ENCODE assay signal across 1 cellular context in the genomic region with DNA sequence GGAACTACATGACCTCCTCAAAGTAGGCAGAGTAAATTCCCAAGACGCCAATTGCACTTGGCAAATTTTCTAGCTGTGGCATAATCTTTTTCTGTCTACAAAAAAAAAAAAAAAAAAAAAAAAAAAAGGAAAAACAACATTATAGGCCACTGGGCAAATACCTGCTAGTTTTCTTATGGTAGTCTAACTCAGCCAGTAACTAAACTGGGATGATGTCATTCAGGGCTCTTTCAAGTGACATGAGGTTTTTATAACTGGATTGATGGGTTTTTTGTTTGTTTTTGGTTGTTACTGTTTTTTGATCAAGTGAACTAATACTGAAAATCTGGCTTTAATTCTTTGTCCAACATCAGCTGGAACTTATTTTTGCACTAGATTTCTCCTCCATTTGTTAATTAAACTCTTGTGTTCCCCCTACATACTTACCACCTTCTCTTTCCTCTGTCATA.
TF ChIP-seq lines count a peak whose summit lies in the region.

No MANE protein-coding gene starts in this region.

TF ChIP-seq in HEK293, 187 proteins besides CTCF, POLR2A, EP300 and RAD21 (continued from another document and continues in another):
- TF ChIP-seq, protein P1, sequence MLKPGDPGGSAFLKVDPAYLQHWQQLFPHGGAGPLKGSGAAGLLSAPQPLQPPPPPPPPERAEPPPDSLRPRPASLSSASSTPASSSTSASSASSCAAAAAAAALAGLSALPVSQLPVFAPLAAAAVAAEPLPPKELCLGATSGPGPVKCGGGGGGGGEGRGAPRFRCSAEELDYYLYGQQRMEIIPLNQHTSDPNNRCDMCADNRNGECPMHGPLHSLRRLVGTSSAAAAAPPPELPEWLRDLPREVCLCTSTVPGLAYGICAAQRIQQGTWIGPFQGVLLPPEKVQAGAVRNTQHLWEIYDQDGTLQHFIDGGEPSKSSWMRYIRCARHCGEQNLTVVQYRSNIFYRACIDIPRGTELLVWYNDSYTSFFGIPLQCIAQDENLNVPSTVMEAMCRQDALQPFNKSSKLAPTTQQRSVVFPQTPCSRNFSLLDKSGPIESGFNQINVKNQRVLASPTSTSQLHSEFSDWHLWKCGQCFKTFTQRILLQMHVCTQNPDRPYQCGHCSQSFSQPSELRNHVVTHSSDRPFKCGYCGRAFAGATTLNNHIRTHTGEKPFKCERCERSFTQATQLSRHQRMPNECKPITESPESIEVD (tag by site-specific recombination; IDR thresholded peaks at IDR 0.05), result peak; percentile 99
- TF ChIP-seq, protein P2, sequence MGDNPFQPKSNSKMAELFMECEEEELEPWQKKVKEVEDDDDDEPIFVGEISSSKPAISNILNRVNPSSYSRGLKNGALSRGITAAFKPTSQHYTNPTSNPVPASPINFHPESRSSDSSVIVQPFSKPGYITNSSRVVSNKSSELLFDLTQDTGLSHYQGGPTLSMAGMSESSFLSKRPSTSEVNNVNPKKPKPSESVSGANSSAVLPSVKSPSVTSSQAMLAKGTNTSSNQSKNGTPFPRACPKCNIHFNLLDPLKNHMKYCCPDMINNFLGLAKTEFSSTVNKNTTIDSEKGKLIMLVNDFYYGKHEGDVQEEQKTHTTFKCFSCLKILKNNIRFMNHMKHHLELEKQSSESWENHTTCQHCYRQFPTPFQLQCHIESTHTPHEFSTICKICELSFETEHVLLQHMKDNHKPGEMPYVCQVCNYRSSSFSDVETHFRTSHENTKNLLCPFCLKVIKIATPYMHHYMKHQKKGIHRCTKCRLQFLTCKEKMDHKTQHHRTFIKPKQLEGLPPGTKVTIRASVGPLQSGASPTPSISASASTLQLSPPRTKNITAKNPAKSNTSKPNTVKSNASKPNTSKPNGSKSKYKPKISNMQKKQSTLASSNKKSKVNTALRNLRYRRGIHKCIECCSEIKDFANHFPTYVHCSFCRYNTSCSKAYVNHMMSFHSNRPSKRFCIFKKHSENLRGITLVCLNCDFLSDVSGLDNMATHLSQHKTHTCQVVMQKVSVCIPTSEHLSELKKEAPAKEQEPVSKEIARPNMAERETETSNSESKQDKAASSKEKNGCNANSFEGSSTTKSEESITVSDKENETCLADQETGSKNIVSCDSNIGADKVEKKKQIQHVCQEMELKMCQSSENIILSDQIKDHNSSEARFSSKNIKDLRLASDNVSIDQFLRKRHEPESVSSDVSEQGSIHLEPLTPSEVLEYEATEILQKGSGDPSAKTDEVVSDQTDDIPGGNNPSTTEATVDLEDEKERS (tag by site-specific recombination; IDR thresholded peaks at IDR 0.05), result no peak
- TF ChIP-seq ZNF202 (tag by site-specific recombination; IDR thresholded peaks at IDR 0.05; ENCODE audit: borderline replicate concordance) (no peak), SP7 (tag by site-specific recombination; IDR thresholded peaks at IDR 0.05) (0 out of 2 replicates have a peak, but pooled peaks have one; percentile 22), ZNF366 (tag by site-specific recombination; conservative IDR thresholded peaks at IDR 0.05) (peak; percentile 73), OVOL3 (tag by site-specific recombination; IDR thresholded peaks at IDR 0.05) (no peak), ZNF394 (tag by site-specific recombination; IDR thresholded peaks at IDR 0.05; ENCODE audit: borderline replicate concordance) (peak; percentile 24; the same call in 1 of the 2 replicates), ZNF768 (tag by site-specific recombination; IDR thresholded peaks at IDR 0.05) (no peak), BCL11A (tag by site-specific recombination; IDR thresholded peaks at IDR 0.05; ENCODE audit: low read depth) (0 out of 2 replicates have a peak, but pooled peaks have one; percentile 13), SETDB1 (IDR thresholded peaks at IDR 0.05; ENCODE audit: insufficient read length, low read length) (no peak), OSR2 (tag by site-specific recombination; IDR thresholded peaks at IDR 0.05) (peak; percentile 89), HOXC10 (CRISPR knock-in tag; IDR thresholded peaks at IDR 0.05) (no peak), ZNF391 (tag by site-specific recombination; IDR thresholded peaks at IDR 0.05; ENCODE audit: borderline replicate concordance, low read depth) (peak; percentile 24; the same call in 1 of the 2 replicates), REPIN1 (tag by site-specific recombination; IDR thresholded peaks at IDR 0.05; ENCODE audit: low read depth) (no peak), TCF7L2 (IDR thresholded peaks at IDR 0.05; ENCODE audit: borderline replicate concordance, low read depth, low read length) (peak; percentile 84), ZNF558 (tag by site-specific recombination; IDR thresholded peaks at IDR 0.05) (0 out of 2 replicates have a peak, but pooled peaks have one; percentile 42), ZNF629 (tag by site-specific recombination; IDR thresholded peaks at IDR 0.05) (peak; percentile 87), ZNF10 (tag by site-specific recombination; IDR thresholded peaks at IDR 0.05) (no peak), ZNF335 (tag by site-specific recombination; conservative IDR thresholded peaks at IDR 0.05) (peak; percentile 49; the same call in 1 of the 2 replicates), ZNF514 (tag by site-specific recombination; IDR thresholded peaks at IDR 0.05) (no peak), ZNF324 (tag by site-specific recombination; IDR thresholded peaks at IDR 0.05) (peak; percentile 51)
- TF ChIP-seq, protein P3, sequence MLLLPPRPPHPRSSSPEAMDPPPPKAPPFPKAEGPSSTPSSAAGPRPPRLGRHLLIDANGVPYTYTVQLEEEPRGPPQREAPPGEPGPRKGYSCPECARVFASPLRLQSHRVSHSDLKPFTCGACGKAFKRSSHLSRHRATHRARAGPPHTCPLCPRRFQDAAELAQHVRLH (tag by site-specific recombination; IDR thresholded peaks at IDR 0.05), result peak; percentile 49; the same call in 1 of the 2 replicates
- TF ChIP-seq, protein P4, sequence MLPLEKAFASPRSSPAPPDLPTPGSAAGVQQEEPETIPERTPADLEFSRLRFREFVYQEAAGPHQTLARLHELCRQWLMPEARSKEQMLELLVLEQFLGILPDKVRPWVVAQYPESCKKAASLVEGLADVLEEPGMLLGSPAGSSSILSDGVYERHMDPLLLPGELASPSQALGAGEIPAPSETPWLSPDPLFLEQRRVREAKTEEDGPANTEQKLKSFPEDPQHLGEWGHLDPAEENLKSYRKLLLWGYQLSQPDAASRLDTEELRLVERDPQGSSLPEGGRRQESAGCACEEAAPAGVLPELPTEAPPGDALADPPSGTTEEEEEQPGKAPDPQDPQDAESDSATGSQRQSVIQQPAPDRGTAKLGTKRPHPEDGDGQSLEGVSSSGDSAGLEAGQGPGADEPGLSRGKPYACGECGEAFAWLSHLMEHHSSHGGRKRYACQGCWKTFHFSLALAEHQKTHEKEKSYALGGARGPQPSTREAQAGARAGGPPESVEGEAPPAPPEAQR (tag by site-specific recombination; IDR thresholded peaks at IDR 0.05), result no peak
- TF ChIP-seq, protein P5, sequence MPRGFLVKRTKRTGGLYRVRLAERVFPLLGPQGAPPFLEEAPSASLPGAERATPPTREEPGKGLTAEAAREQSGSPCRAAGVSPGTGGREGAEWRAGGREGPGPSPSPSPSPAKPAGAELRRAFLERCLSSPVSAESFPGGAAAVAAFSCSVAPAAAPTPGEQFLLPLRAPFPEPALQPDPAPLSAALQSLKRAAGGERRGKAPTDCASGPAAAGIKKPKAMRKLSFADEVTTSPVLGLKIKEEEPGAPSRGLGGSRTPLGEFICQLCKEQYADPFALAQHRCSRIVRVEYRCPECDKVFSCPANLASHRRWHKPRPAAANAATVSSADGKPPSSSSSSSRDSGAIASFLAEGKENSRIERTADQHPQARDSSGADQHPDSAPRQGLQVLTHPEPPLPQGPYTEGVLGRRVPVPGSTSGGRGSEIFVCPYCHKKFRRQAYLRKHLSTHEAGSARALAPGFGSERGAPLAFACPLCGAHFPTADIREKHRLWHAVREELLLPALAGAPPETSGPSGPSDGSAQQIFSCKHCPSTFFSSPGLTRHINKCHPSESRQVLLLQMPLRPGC (tag by site-specific recombination; IDR thresholded peaks at IDR 0.05), result peak; percentile 56; the same call in 1 of the 2 replicates
- TF ChIP-seq, protein P6, sequence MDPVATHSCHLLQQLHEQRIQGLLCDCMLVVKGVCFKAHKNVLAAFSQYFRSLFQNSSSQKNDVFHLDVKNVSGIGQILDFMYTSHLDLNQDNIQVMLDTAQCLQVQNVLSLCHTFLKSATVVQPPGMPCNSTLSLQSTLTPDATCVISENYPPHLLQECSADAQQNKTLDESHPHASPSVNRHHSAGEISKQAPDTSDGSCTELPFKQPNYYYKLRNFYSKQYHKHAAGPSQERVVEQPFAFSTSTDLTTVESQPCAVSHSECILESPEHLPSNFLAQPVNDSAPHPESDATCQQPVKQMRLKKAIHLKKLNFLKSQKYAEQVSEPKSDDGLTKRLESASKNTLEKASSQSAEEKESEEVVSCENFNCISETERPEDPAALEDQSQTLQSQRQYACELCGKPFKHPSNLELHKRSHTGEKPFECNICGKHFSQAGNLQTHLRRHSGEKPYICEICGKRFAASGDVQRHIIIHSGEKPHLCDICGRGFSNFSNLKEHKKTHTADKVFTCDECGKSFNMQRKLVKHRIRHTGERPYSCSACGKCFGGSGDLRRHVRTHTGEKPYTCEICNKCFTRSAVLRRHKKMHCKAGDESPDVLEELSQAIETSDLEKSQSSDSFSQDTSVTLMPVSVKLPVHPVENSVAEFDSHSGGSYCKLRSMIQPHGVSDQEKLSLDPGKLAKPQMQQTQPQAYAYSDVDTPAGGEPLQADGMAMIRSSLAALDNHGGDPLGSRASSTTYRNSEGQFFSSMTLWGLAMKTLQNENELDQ (tag by site-specific recombination; IDR thresholded peaks at IDR 0.05; ENCODE audit: low read depth), result no peak
- TF ChIP-seq, protein P7, sequence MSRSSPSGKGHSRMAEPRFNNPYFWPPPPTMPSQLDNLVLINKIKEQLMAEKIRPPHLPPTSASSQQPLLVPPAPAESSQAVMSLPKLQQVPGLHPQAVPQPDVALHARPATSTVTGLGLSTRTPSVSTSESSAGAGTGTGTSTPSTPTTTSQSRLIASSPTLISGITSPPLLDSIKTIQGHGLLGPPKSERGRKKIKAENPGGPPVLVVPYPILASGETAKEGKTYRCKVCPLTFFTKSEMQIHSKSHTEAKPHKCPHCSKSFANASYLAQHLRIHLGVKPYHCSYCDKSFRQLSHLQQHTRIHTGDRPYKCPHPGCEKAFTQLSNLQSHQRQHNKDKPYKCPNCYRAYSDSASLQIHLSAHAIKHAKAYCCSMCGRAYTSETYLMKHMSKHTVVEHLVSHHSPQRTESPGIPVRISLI (tag by site-specific recombination; IDR thresholded peaks at IDR 0.05), result peak; percentile 90
- TF ChIP-seq, protein P8, sequence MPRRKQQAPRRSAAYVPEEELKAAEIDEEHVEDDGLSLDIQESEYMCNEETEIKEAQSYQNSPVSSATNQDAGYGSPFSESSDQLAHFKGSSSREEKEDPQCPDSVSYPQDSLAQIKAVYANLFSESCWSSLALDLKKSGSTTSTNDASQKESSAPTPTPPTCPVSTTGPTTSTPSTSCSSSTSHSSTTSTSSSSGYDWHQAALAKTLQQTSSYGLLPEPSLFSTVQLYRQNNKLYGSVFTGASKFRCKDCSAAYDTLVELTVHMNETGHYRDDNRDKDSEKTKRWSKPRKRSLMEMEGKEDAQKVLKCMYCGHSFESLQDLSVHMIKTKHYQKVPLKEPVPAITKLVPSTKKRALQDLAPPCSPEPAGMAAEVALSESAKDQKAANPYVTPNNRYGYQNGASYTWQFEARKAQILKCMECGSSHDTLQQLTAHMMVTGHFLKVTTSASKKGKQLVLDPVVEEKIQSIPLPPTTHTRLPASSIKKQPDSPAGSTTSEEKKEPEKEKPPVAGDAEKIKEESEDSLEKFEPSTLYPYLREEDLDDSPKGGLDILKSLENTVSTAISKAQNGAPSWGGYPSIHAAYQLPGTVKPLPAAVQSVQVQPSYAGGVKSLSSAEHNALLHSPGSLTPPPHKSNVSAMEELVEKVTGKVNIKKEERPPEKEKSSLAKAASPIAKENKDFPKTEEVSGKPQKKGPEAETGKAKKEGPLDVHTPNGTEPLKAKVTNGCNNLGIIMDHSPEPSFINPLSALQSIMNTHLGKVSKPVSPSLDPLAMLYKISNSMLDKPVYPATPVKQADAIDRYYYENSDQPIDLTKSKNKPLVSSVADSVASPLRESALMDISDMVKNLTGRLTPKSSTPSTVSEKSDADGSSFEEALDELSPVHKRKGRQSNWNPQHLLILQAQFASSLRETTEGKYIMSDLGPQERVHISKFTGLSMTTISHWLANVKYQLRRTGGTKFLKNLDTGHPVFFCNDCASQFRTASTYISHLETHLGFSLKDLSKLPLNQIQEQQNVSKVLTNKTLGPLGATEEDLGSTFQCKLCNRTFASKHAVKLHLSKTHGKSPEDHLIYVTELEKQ (tag by site-specific recombination; IDR thresholded peaks at IDR 0.05; ENCODE audit: borderline replicate concordance), result peak; percentile 87; the same call in 1 of the 2 replicates
- TF ChIP-seq, protein P9, sequence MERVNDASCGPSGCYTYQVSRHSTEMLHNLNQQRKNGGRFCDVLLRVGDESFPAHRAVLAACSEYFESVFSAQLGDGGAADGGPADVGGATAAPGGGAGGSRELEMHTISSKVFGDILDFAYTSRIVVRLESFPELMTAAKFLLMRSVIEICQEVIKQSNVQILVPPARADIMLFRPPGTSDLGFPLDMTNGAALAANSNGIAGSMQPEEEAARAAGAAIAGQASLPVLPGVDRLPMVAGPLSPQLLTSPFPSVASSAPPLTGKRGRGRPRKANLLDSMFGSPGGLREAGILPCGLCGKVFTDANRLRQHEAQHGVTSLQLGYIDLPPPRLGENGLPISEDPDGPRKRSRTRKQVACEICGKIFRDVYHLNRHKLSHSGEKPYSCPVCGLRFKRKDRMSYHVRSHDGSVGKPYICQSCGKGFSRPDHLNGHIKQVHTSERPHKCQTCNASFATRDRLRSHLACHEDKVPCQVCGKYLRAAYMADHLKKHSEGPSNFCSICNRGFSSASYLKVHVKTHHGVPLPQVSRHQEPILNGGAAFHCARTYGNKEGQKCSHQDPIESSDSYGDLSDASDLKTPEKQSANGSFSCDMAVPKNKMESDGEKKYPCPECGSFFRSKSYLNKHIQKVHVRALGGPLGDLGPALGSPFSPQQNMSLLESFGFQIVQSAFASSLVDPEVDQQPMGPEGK (tag by site-specific recombination; IDR thresholded peaks at IDR 0.05), result 0 out of 2 replicates have a peak, but pooled peaks have one; percentile 20
- TF ChIP-seq, protein P10, sequence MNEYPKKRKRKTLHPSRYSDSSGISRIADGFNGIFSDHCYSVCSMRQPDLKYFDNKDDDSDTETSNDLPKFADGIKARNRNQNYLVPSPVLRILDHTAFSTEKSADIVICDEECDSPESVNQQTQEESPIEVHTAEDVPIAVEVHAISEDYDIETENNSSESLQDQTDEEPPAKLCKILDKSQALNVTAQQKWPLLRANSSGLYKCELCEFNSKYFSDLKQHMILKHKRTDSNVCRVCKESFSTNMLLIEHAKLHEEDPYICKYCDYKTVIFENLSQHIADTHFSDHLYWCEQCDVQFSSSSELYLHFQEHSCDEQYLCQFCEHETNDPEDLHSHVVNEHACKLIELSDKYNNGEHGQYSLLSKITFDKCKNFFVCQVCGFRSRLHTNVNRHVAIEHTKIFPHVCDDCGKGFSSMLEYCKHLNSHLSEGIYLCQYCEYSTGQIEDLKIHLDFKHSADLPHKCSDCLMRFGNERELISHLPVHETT (tag by site-specific recombination; IDR thresholded peaks at IDR 0.05), result 0 out of 2 replicates have a peak, but pooled peaks have one; percentile 15
